ENCODE assay signal across 25 cellular contexts in genomic region chr3:23146163-23146562, GRCh38. TPM values are rescaled to one million over a fixed set of nuclear protein-coding genes. Genes with fewer than 3 reads are reported as not detected.
DNase-seq lines count a peak whose midpoint lies in the region; ATAC-seq, FAIRE-seq and TF ChIP-seq lines count a peak whose summit lies in the region.
"Had no signal": no experiment of that assay in that cellular context is flagged by ENCODE, and none has a peak within 500 bp of the region (broad histone marks: within the 10 kb centered on the region; RNA-seq: fewer than 3 reads in every experiment).

No MANE protein-coding gene starts in this region.

- TF ChIP-seq CTCF in A549 (IDR thresholded peaks at IDR 0.05) = no peak
- TF ChIP-seq CTCF in K562 (IDR thresholded peaks at IDR 0.05 in 2 of 3, conservative IDR thresholded peaks at IDR 0.05 in 1 of 3; ENCODE audit: insufficient read depth in 2 of 3, low read depth in 1 of 3, low read length in 3 of 3) = no peak

- TF ChIP-seq EP300 in A549 (IDR thresholded peaks at IDR 0.05) (no peak), K562 (IDR thresholded peaks at IDR 0.05; ENCODE audit: low read length) (no peak)

- H3K4me3 ChIP-seq in A549 (no peak overlapping the region), K562 (no peak overlapping the region)
- H3K4me3 ChIP-seq: BLaER1, GM12878 had no signal

- H3K4me1 ChIP-seq in A549 (no peaks in the 10 kb centered on the region), K562 (replicated peaks in 1 of 2; ENCODE audit: control insufficient read depth in 2 of 2, insufficient read depth in 2 of 2, low read length in 2 of 2) (no peaks in the 10 kb centered on the region)
- H3K4me1 ChIP-seq: BE2C, BLaER1 had no signal

- intact Hi-C loops in K562 (cut with micrococcal nuclease) = no loop called here

- TF ChIP-seq POLR2A in A549 (IDR thresholded peaks at IDR 0.05; ENCODE audit: low read length) = no peak
- TF ChIP-seq POLR2A in K562 (conservative IDR thresholded peaks at IDR 0.05) = no peak

- H2AFZ ChIP-seq in K562 (ENCODE audit: low read depth, low read length) = no peak overlapping the region

- DNase-seq in NCI-H526 treated with DMSO at 0.1 percent for 48 hours (lab: John Stamatoyannopoulos, UW) (peak; percentile 6), NCI-H526 (lab: John Stamatoyannopoulos, UW) (no peak), A549 (ENCODE audit: low read depth in 1 of 2, low spot score in 1 of 2) (no peak), K562 (ENCODE audit: extremely low read depth in 1 of 4, low spot score in 3 of 4) (no peak)
- DNase-seq: ACHN; BE2C; C1 segment of cervical spinal cord; CD4-positive, alpha-beta memory T cell; CD4-positive, CD25-positive, alpha-beta regulatory T cell; CD8-positive, alpha-beta memory T cell; COR-L47; DMS 273 treated with DMSO at 0.1 percent for 48 hours; DMS153; DMS53; DMS79; DND-41; EL; GDM1 had no signal

- CTCF ChIA-PET in A549 (lab: Yijun Ruan, JAX) (no interaction called here), K562 (lab: Yijun Ruan, JAX; ENCODE audit: low intra/inter-chr PET ratio) (no interaction called here)

- no TSS peak for BruUV-seq in K562 (replicated peaks; lab: Mats Ljungman, UMichigan)

- in situ Hi-C loops in K562 (cut with MboI) = no loop called here

- POLR2A ChIA-PET in A549 (lab: Yijun Ruan, JAX) = no interaction called here
- POLR2A ChIA-PET in K562 (lab: Yijun Ruan, JAX) = no interaction called here

- H3K9me1 ChIP-seq in K562 (ENCODE audit: control insufficient read depth, insufficient read depth, low read length) = no peaks in the 10 kb centered on the region

- no peaks in the 10 kb centered on the region for H3K79me2 ChIP-seq in K562 (ENCODE audit: control insufficient read depth, insufficient read depth, low read length)

- 2% methylated on average over 2 of the region's 2 CpGs for WGBS in A549 (ENCODE audit: missing lambda C conversion rate)
- 0% methylated on average over 2 of the region's 2 CpGs for WGBS in K562 (ENCODE audit: insufficient coverage, low coverage, missing lambda C conversion rate)

- H3K36me3 ChIP-seq in K562 (ENCODE audit: control insufficient read depth, insufficient read depth, low read length) = no peaks in the 10 kb centered on the region
- H3K36me3 ChIP-seq: BE2C, BLaER1 had no signal

- TF ChIP-seq RAD21 in A549 (conservative IDR thresholded peaks at IDR 0.05 in 1 of 2, IDR thresholded peaks at IDR 0.05 in 1 of 2) = no peak
- TF ChIP-seq RAD21 in K562 (CRISPR knock-in tag; conservative IDR thresholded peaks at IDR 0.05 in 1 of 2, IDR thresholded peaks at IDR 0.05 in 1 of 2) = no peak

- no peaks in the 10 kb centered on the region for H3K9me3 ChIP-seq in A549
- no peaks in the 10 kb centered on the region for H3K9me3 ChIP-seq in K562 (replicated peaks; ENCODE audit: control insufficient read depth, insufficient read depth, low read depth, low read length)
- H3K9me3 ChIP-seq: BE2C, BLaER1 had no signal

- H3K4me2 ChIP-seq in A549 (no peak overlapping the region), K562 (ENCODE audit: insufficient read depth, low read length) (no peak overlapping the region)
- H3K4me2 ChIP-seq: BLaER1 had no signal

- no peak for ATAC-seq in A549
- ATAC-seq in K562 = no peak
- ATAC-seq in HG03520 (IDR thresholded peaks at IDR 0.05; ENCODE audit: unreplicated experiment) = no peak
- ATAC-seq: GM12878 had no signal

- no peaks in the 10 kb centered on the region for H3K27me3 ChIP-seq in K562 (ENCODE audit: control insufficient read depth in 2 of 2, insufficient read depth in 2 of 2, low read length in 2 of 2)
- H3K27me3 ChIP-seq: BE2C, BLaER1 had no signal

- no peaks in the 10 kb centered on the region for H4K20me1 ChIP-seq in K562 (replicated peaks; ENCODE audit: control insufficient read depth, insufficient read depth, low read length)
- H4K20me1 ChIP-seq: BLaER1 had no signal

- H3K27ac ChIP-seq in A549 = no peak overlapping the region
- no peak overlapping the region for H3K27ac ChIP-seq in K562 (ENCODE audit: extremely low read depth, low read depth, low read length)
- H3K27ac ChIP-seq: 22Rv1, BLaER1 had no signal

- FAIRE-seq in A549 (lab: Jason Lieb, UNC) (no peak), K562 (lab: Jason Lieb, UNC) (no peak)
- FAIRE-seq: GM12878, GM12892, GM18507 had no signal

- no peak overlapping the region for H3K9ac ChIP-seq in K562 (ENCODE audit: insufficient read depth in 1 of 2, low read depth in 2 of 2, low read length in 2 of 2)
- H3K9ac ChIP-seq: BLaER1 had no signal

TF ChIP-seq in A549, 52 proteins besides CTCF, POLR2A, EP300 and RAD21:
- TF ChIP-seq MAFK (IDR thresholded peaks at IDR 0.05; ENCODE audit: partially characterized antibody) = peak; percentile 70
- TF ChIP-seq ZSCAN20 (CRISPR knock-in tag; IDR thresholded peaks at IDR 0.05) = no peak

TF ChIP-seq in K562, 482 proteins besides CTCF, POLR2A, EP300 and RAD21:
- TF ChIP-seq ZNF280B (CRISPR knock-in tag; IDR thresholded peaks at IDR 0.05) = no peak
- peak; percentile 18; the same call in 1 of the 2 replicates for TF ChIP-seq C11orf30 (IDR thresholded peaks at IDR 0.05; ENCODE audit: low read depth)
- TF ChIP-seq POLR3G (IDR thresholded peaks at IDR 0.05; ENCODE audit: extremely low read depth, insufficient read length, insufficient replicate concordance) = no peak
- no peak for TF ChIP-seq PKNOX1 (IDR thresholded peaks at IDR 0.05)
- peak; percentile 15; the same call in 1 of the 2 replicates for TF ChIP-seq MAFF (IDR thresholded peaks at IDR 0.05; ENCODE audit: low read length)
- peak; percentile 63 for TF ChIP-seq ZNF316 (IDR thresholded peaks at IDR 0.05)
- TF ChIP-seq KAT2B (IDR thresholded peaks at IDR 0.05; ENCODE audit: low read depth, low read length) = no peak
- no peak for TF ChIP-seq ZNF134 (CRISPR knock-in tag; conservative IDR thresholded peaks at IDR 0.05)
- TF ChIP-seq HDAC3 (IDR thresholded peaks at IDR 0.05; ENCODE audit: borderline replicate concordance, partially characterized antibody) = no peak

RNA-seq across cellular contexts. Expression of gene UBE2E2, which starts 57.0 kb away (rescaled TPM):
- polyA plus RNA-seq in A549 (2011; rRNA removed) = 42.3 and 56.1 TPM in 2 replicates
- polyA plus RNA-seq in A549 (2012; cell fraction: cytosol; rRNA removed) = 37.5 and 39.3 TPM in 2 replicates
- polyA plus RNA-seq in A549 (2012; cell fraction: nucleus; rRNA removed) = 16.2 TPM in 2 replicates
- polyA plus RNA-seq in A549 (2017; fragmentation: RNase III; extraction: RNeasy Plus Mini Kit Qiagen cat#74134 plus additional on column Dnase treatment) = 28.3 to 30.0 TPM (median 29.9 TPM) in 3 replicates
- polyA minus RNA-seq in A549 (2011; rRNA and poly(A)+ RNA removed) = 18.1 and 23.0 TPM in 2 replicates
- total RNA-seq in K562 (2011; cell fraction: chromatin; rRNA removed; ENCODE audit: low replicate concordance) = 5.2 and 15.3 TPM in 2 replicates
- 3.0 and 4.5 TPM in 2 replicates for total RNA-seq in K562 (2011; cell fraction: nucleolus; rRNA removed)
- total RNA-seq in K562 (2011; cell fraction: nucleoplasm; rRNA removed) = 3.9 and 9.6 TPM in 2 replicates
- total RNA-seq in K562 (2014; rRNA removed) = 1.9 and 4.2 TPM in 2 replicates
- total RNA-seq in K562 (2014; rRNA removed; fragmentation: Illumina TruSeq; extraction: Trizol) = 2.6 and 5.4 TPM in 2 replicates
- 0.23 and 1.6 TPM in 2 replicates for total RNA-seq in K562 (2015; rRNA removed; fragmentation: Illumina TruSeq; extraction: Trizol)
- 2.3 and 3.6 TPM in 2 replicates for total RNA-seq in K562 (2021)
- polyA plus RNA-seq in K562 (2011; rRNA removed) = 1.4 and 5.1 TPM in 2 replicates
- polyA plus RNA-seq in K562 (2011; cell fraction: cytosol; rRNA removed) = 1.4 and 4.8 TPM in 2 replicates
- polyA plus RNA-seq in K562 (2011; cell fraction: nucleus; rRNA removed) = 0.38 and 1.5 TPM in 2 replicates
- polyA plus RNA-seq in K562 (2012) = 1.1 TPM in 2 replicates
- polyA plus RNA-seq in K562 (2014; fragmentation: Illumina TruSeq; extraction: Trizol) = 1.5 and 2.1 TPM in 2 replicates
- under 1 TPM; 0.22 to 0.25 TPM for polyA plus RNA-seq in K562 (2014; fragmentation: Nextera tagmentation; extraction: Ambion mirVana)
- polyA plus RNA-seq in K562 (2014; rRNA removed) = 1.9 and 2.1 TPM in 2 replicates
- polyA minus RNA-seq in K562 (2011; rRNA and poly(A)+ RNA removed) = 0.75 and 4.2 TPM in 2 replicates
- 4.9 TPM in 1 of 2 replicates, not detected in the other for polyA minus RNA-seq in K562 (2011; cell fraction: cytosol; rRNA and poly(A)+ RNA removed)
- 2.2 and 2.6 TPM in 2 replicates for polyA minus RNA-seq in K562 (2011; cell fraction: nucleus; rRNA and poly(A)+ RNA removed)
- total RNA-seq: G401 had no signal
